16 cellular contexts compared by ENCODE assay signal in genomic region chr6:107991061-107991460, GRCh38. TPM values are rescaled to one million over a fixed set of nuclear protein-coding genes. Genes with fewer than 3 reads are reported as not detected.
DNase-seq lines count a peak whose midpoint lies in the region; ATAC-seq and TF ChIP-seq lines count a peak whose summit lies in the region.
"Had no signal": no experiment of that assay in that cellular context is flagged by ENCODE, and none has a peak within 500 bp of the region (broad histone marks: within the 10 kb centered on the region; RNA-seq: fewer than 3 reads in every experiment).

No MANE protein-coding gene starts in this region.

- DNase-seq in GM12865 (ENCODE audit: low read depth), result peak; percentile 4
- DNase-seq in NAMALWA (ENCODE audit: low spot score), result peak; percentile 16
- DNase-seq in endothelial cell (ENCODE audit: low spot score), result no peak
- DNase-seq in natural killer cell, result no peak
- DNase-seq in SHP77 treated with DMSO at 0.1 percent for 48 hours (lab: John Stamatoyannopoulos, UW), result no peak
- no peak for DNase-seq in spleen
- no peak for DNase-seq in putamen (ENCODE audit: low spot score)
- DNase-seq: activated naive CD4-positive, alpha-beta T cell treated with anti-CD3 and anti-CD28 coated beads for 36 hours; CD4-positive, alpha-beta memory T cell; MM.1S; NCI-H774; stimulated activated CD4-positive, alpha-beta T cell treated with anti-CD3 and anti-CD28 coated beads, Interleukin-2, amount 100 ng/mL, for 24 hours; stimulated activated CD8-positive, alpha-beta memory T cell treated with anti-CD3 and anti-CD28 coated beads, Interleukin-4, amount 100 ng/mL, for 48 hours; upper lobe of left lung had no signal

- H3K27ac Mint-ChIP-seq in endothelial cell (ENCODE audit: unreplicated experiment) (peak overlapping the region; percentile 97), natural killer cell (peak overlapping the region; percentile 0 to 81)
- H3K27ac Mint-ChIP-seq: activated naive CD4-positive, alpha-beta T cell treated with anti-CD3 and anti-CD28 coated beads for 36 hours had no signal

- H3K4me3 ChIP-seq in GM12865 (ENCODE audit: low read depth, low read length), result peak overlapping the region; percentile 17; the same call in 1 of the 2 replicates
- H3K4me3 ChIP-seq in spleen, result no peak overlapping the region
- H3K4me3 ChIP-seq: breast epithelium, gastroesophageal sphincter, upper lobe of left lung had no signal

- H3K4me1 ChIP-seq in spleen, result peaks cover 0 to 11% (median 0%) of the 10 kb centered on the region in 6 donors
- H3K4me1 ChIP-seq: breast epithelium, gastroesophageal sphincter, upper lobe of left lung had no signal

- no peaks in the 10 kb centered on the region for H3K36me3 ChIP-seq in spleen
- H3K36me3 ChIP-seq: breast epithelium, gastroesophageal sphincter, upper lobe of left lung had no signal

- H3K9me3 Mint-ChIP-seq in endothelial cell (ENCODE audit: unreplicated experiment) (no peaks in the 10 kb centered on the region), natural killer cell (no peaks in the 10 kb centered on the region)
- H3K9me3 Mint-ChIP-seq: activated naive CD4-positive, alpha-beta T cell treated with anti-CD3 and anti-CD28 coated beads for 36 hours; CD4-positive, alpha-beta memory T cell had no signal

- TF ChIP-seq CTCF in GM12865 (IDR thresholded peaks at IDR 0.05; ENCODE audit: insufficient read depth, low read depth, low read length, missing control alignments), result no peak
- no peak for TF ChIP-seq CTCF in endothelial cell (IDR thresholded peaks at IDR 0.05; ENCODE audit: unreplicated experiment)
- no peak for TF ChIP-seq CTCF in natural killer cell (IDR thresholded peaks at IDR 0.05)
- TF ChIP-seq CTCF in spleen (IDR thresholded peaks at IDR 0.05 in 8 of 11, conservative IDR thresholded peaks at IDR 0.05 in 3 of 11), result no peak

- H3K36me3 Mint-ChIP-seq in endothelial cell (ENCODE audit: low read depth, unreplicated experiment) (peaks cover 8% of the 10 kb centered on the region), natural killer cell (no peaks in the 10 kb centered on the region)
- H3K36me3 Mint-ChIP-seq: CD4-positive, alpha-beta memory T cell had no signal

- 56 to 66% (median 60%) methylated on average over 4 of the region's 4 CpGs for WGBS in spleen, 5 donors

- peaks cover 30% of the 10 kb centered on the region for H3K4me1 Mint-ChIP-seq in endothelial cell (ENCODE audit: unreplicated experiment)
- H3K4me1 Mint-ChIP-seq in natural killer cell, result peaks cover 12% of the 10 kb centered on the region in 2 donors
- H3K4me1 Mint-ChIP-seq: CD4-positive, alpha-beta memory T cell had no signal

- peaks cover 3% of the 10 kb centered on the region for H3K27me3 Mint-ChIP-seq in endothelial cell (ENCODE audit: unreplicated experiment)
- H3K27me3 Mint-ChIP-seq in natural killer cell (ENCODE audit: low read depth in 2 of 2), result no peaks in the 10 kb centered on the region
- H3K27me3 Mint-ChIP-seq: CD4-positive, alpha-beta memory T cell had no signal

- TF ChIP-seq POLR2A in spleen (IDR thresholded peaks at IDR 0.05), result no peak

- no peak overlapping the region for H3K27ac ChIP-seq in spleen
- H3K27ac ChIP-seq: breast epithelium, gastroesophageal sphincter, upper lobe of left lung had no signal

- H3K9me3 ChIP-seq in spleen, result no peaks in the 10 kb centered on the region
- H3K9me3 ChIP-seq: breast epithelium, gastroesophageal sphincter, upper lobe of left lung had no signal

- H3K4me3 Mint-ChIP-seq in endothelial cell (ENCODE audit: unreplicated experiment) (no peak overlapping the region), natural killer cell (peak overlapping the region; percentile 66)
- H3K4me3 Mint-ChIP-seq: activated naive CD4-positive, alpha-beta T cell treated with anti-CD3 and anti-CD28 coated beads for 36 hours had no signal

- no peaks in the 10 kb centered on the region for H3K27me3 ChIP-seq in spleen (replicated peaks in 1 of 7)
- H3K27me3 ChIP-seq: breast epithelium, gastroesophageal sphincter, upper lobe of left lung had no signal

- ATAC-seq in natural killer cell, result no peak
- ATAC-seq: gastroesophageal sphincter had no signal

- intact Hi-C loops in natural killer cell (cut with micrococcal nuclease), result no loop called here
- intact Hi-C loops in spleen (cut with DNase I; ENCODE audit: low total_unique reads), result no loop called here

RNA-seq across cellular contexts. Expression of gene SEC63, which starts 33.1 kb away (rescaled TPM):
- total RNA-seq in endothelial cell (ENCODE audit: unreplicated experiment), result 120 TPM
- total RNA-seq in natural killer cell, result 100 to 1,000 TPM in 1 of 3 donors, 10 to 100 TPM in 2; 84.4 to 104 (median 90.4) TPM
- 10 to 100 TPM; 42.2 to 93.9 (median 79.8) TPM for total RNA-seq in spleen
- 10 to 100 TPM; 21.2 to 25.0 (median 22.0) TPM for polyA plus RNA-seq in spleen

Comparison
In these comparisons a context has a peak if more than half of its experiments do, and no peak if none do; other contexts are left out.
1. DNase-seq: peak in GM12865 (single experiment) and NAMALWA (single experiment); none in endothelial cell (single experiment), natural killer cell (single experiment), SHP77 treated with DMSO at 0.1 percent for 48 hours (single experiment), spleen (single experiment) and putamen (single experiment).